ENCODE assay signal across 20 cellular contexts in the genomic region with DNA sequence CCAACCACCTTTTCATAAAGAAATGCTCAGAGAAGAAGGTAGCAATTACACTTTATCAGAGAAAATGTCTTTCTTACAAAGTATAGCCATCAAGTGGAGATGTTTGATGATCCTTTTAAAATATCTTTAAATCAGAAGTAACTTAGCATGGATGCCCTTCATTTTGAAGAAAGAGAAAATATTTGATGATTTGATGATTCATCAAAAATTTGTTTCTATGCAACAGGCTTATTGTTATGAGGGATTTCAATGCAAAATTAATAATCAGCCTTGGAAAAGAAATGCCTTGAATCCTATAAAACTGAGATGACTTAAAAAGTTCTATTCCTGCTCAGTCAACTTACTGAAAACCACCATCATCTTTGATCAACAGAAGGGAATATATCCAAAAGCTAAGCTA.
"Had no signal": no experiment of that assay in that cellular context is flagged by ENCODE, and none has a peak within 500 bp of the region (broad histone marks: within the 10 kb centered on the region; RNA-seq: fewer than 3 reads in every experiment).

No MANE protein-coding gene starts in this region.

- DNase-seq: cortex of kidney; left ventricle myocardium superior; lower lobe of right lung; naive thymus-derived CD8-positive, alpha-beta T cell; pancreas; stimulated activated CD4-positive, alpha-beta T cell treated with anti-CD3 and anti-CD28 coated beads, Interleukin-12 subunit alpha, Interleukin-12 subunit beta, amount 100 ng/mL, for 4 hours; stimulated activated CD4-positive, alpha-beta T cell treated with anti-CD3 and anti-CD28 coated beads, Interleukin-1b, Interleukin-23, amount 100 ng/mL, for 48 hours; stimulated activated CD4-positive, alpha-beta T cell treated with anti-CD3 and anti-CD28 coated beads, Interleukin-4, amount 100 ng/mL, for 1 hour; stimulated activated CD8-positive, alpha-beta memory T cell treated with anti-CD3 and anti-CD28 coated beads, Interleukin-4, amount 100 ng/mL, for 48 hours; stimulated activated naive CD4-positive, alpha-beta T cell; substantia nigra; testis; tibial artery had no signal

- FAIRE-seq: frontal cortex, keratinocyte, pancreas had no signal

- H3K36me3 ChIP-seq: lower lobe of right lung, neutrophil, pancreas, tibial artery had no signal

- H3K4me2 ChIP-seq: smooth muscle cell had no signal

- H3K27me3 ChIP-seq: neutrophil, pancreas, testis, tibial artery had no signal

- H3K27ac ChIP-seq: lower lobe of right lung, neutrophil, pancreas, testis, tibial artery had no signal

- H3K27me3 Mint-ChIP-seq: naive thymus-derived CD8-positive, alpha-beta T cell had no signal

- H3K4me3 ChIP-seq: lower lobe of right lung, pancreas, smooth muscle cell, testis, tibial artery had no signal

- ATAC-seq: left ventricle myocardium superior; lower lobe of right lung; naive thymus-derived CD8-positive, alpha-beta T cell; pancreas; sciatic nerve had no signal

- H3K9me3 ChIP-seq: lower lobe of right lung, neutrophil, pancreas, testis, tibial artery had no signal

- H3K4me1 Mint-ChIP-seq: neural crest cell had no signal

- H3K36me3 Mint-ChIP-seq: type B pancreatic cell had no signal

- H3K4me3 Mint-ChIP-seq: naive thymus-derived CD8-positive, alpha-beta T cell; neural crest cell; type B pancreatic cell had no signal

- H3K4me1 ChIP-seq: lower lobe of right lung, pancreas, testis, tibial artery had no signal
